1 cellular context compared by ENCODE assay signal in the genomic region with DNA sequence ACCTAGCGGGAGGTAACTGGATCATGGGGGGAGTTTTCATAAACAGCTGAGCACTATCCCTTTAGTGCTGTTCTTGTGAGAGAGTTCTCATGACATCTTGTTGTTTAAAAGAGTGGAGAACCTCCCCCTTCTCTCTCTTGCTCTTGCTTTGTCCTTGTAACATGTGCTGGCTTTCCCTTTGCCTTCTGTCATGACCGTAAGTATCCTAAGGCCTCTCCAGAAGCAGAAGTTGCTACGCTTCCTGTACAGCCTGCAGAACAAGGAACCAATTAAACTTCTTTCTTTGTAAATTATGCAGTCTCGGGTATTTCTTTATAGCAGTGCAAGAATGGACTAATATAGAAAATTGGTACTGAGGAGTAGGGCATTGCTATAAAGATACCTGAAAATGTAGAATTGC.
TF ChIP-seq lines count a peak whose summit lies in the region.

No MANE protein-coding gene starts in this region.

TF ChIP-seq in HepG2, 621 proteins besides CTCF, POLR2A, EP300 and RAD21 (continued from another document):
- TF ChIP-seq, protein P1, sequence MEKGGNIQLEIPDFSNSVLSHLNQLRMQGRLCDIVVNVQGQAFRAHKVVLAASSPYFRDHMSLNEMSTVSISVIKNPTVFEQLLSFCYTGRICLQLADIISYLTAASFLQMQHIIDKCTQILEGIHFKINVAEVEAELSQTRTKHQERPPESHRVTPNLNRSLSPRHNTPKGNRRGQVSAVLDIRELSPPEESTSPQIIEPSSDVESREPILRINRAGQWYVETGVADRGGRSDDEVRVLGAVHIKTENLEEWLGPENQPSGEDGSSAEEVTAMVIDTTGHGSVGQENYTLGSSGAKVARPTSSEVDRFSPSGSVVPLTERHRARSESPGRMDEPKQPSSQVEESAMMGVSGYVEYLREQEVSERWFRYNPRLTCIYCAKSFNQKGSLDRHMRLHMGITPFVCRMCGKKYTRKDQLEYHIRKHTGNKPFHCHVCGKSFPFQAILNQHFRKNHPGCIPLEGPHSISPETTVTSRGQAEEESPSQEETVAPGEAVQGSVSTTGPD (CRISPR knock-in tag; IDR thresholded peaks at IDR 0.05), result no peak
- TF ChIP-seq ZFP37 (CRISPR knock-in tag; IDR thresholded peaks at IDR 0.05; ENCODE audit: borderline replicate concordance), result no peak
- no peak for TF ChIP-seq SALL1 (CRISPR knock-in tag; IDR thresholded peaks at IDR 0.05)
- no peak for TF ChIP-seq NRL (CRISPR knock-in tag; IDR thresholded peaks at IDR 0.05; ENCODE audit: borderline replicate concordance)
- TF ChIP-seq ZSCAN12 (CRISPR knock-in tag; IDR thresholded peaks at IDR 0.05), result no peak
- no peak for TF ChIP-seq HNF4A (CRISPR knock-in tag; IDR thresholded peaks at IDR 0.05)
- TF ChIP-seq, protein P2, sequence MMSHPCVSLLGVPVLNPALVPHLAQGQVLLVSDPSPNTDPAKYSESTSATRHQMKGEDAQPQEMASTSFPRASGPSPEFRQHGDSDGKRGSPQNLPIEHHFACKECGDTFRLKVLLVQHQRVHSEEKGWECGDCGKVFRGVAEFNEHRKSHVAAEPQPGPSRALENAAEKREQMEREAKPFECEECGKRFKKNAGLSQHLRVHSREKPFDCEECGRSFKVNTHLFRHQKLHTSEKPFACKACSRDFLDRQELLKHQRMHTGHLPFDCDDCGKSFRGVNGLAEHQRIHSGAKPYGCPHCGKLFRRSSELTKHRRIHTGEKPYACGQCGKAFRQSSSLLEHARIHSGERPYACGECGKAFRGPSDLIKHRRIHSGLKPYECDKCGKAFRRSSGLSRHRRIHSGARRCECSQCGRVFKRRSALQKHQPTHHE (CRISPR knock-in tag; IDR thresholded peaks at IDR 0.05; ENCODE audit: borderline replicate concordance), result no peak
- TF ChIP-seq TBX3 (IDR thresholded peaks at IDR 0.05; ENCODE audit: borderline replicate concordance), result no peak
- TF ChIP-seq, protein P3, sequence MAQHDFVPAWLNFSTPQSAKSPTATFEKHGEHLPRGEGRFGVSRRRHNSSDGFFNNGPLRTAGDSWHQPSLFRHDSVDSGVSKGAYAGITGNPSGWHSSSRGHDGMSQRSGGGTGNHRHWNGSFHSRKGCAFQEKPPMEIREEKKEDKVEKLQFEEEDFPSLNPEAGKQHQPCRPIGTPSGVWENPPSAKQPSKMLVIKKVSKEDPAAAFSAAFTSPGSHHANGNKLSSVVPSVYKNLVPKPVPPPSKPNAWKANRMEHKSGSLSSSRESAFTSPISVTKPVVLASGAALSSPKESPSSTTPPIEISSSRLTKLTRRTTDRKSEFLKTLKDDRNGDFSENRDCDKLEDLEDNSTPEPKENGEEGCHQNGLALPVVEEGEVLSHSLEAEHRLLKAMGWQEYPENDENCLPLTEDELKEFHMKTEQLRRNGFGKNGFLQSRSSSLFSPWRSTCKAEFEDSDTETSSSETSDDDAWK (CRISPR knock-in tag; IDR thresholded peaks at IDR 0.05), result no peak
- TF ChIP-seq ZNF382 (CRISPR knock-in tag; IDR thresholded peaks at IDR 0.05; ENCODE audit: borderline replicate concordance), result no peak
- TF ChIP-seq, protein P4, sequence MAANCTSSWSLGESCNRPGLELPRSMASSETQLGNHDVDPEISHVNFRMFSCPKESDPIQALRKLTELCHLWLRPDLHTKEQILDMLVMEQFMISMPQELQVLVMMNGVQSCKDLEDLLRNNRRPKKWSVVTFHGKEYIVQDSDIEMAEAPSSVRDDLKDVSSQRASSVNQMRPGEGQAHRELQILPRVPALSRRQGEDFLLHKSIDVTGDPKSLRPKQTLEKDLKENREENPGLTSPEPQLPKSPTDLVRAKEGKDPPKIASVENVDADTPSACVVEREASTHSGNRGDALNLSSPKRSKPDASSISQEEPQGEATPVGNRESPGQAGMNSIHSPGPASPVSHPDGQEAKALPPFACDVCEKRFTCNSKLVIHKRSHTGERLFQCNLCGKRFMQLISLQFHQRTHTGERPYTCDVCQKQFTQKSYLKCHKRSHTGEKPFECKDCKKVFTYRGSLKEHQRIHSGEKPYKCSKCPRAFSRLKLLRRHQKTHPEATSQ (CRISPR knock-in tag; IDR thresholded peaks at IDR 0.05; ENCODE audit: borderline replicate concordance), result no peak
- TF ChIP-seq NFE2L2 (IDR thresholded peaks at IDR 0.05; ENCODE audit: low read length), result no peak
- TF ChIP-seq, protein P5, sequence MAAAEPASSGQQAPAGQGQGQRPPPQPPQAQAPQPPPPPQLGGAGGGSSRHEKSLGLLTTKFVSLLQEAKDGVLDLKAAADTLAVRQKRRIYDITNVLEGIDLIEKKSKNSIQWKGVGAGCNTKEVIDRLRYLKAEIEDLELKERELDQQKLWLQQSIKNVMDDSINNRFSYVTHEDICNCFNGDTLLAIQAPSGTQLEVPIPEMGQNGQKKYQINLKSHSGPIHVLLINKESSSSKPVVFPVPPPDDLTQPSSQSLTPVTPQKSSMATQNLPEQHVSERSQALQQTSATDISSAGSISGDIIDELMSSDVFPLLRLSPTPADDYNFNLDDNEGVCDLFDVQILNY (CRISPR knock-in tag; conservative IDR thresholded peaks at IDR 0.05), result no peak
- TF ChIP-seq BCL6 (CRISPR knock-in tag; IDR thresholded peaks at IDR 0.05), result no peak
- TF ChIP-seq SMAD3 (CRISPR knock-in tag; IDR thresholded peaks at IDR 0.05), result no peak
